19 cellular contexts compared by ENCODE assay signal in the genomic region with DNA sequence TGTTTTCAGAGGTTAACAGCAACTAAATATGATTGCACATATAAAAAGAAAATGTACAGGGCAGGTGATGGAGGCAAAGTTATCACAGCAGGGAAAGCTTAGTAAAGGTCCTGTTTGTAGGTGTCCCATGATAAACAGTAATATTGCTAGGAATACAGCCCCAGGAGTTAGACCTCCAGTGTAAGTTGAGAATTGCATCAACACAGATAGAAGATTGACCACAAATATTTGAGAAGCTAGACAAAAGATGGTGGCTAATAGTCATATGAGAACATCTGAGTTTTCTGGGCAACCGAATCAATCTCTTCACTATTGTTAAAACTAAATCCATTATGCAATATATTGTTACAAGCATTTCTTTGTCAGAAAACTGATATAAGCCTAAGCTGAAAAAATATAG.
"Had no signal": no experiment of that assay in that cellular context is flagged by ENCODE, and none has a peak within 500 bp of the region (broad histone marks: within the 10 kb centered on the region; RNA-seq: fewer than 3 reads in every experiment).

No MANE protein-coding gene starts in this region.

- H3K36me3 Mint-ChIP-seq: naive thymus-derived CD4-positive, alpha-beta T cell had no signal

- H3K36me3 ChIP-seq: left lung, upper lobe of left lung had no signal

- H3K27ac Mint-ChIP-seq: activated naive CD8-positive, alpha-beta T cell treated with anti-CD3 and anti-CD28 coated beads, Interleukin-2, amount 50 U/mL, for 24 hours; activated T-helper 17 cell treated with anti-CD3 and anti-CD28 coated beads, Interleukin-2, amount 50 U/mL, for 72 hours; naive thymus-derived CD4-positive, alpha-beta T cell; progenitor cell of endocrine pancreas had no signal

- H3K9me3 ChIP-seq: left lung, right atrium auricular region, testis, upper lobe of left lung had no signal

- H3K27me3 ChIP-seq: hepatocyte, left lung, right atrium auricular region, testis, upper lobe of left lung had no signal

- H3K4me3 Mint-ChIP-seq: activated naive CD8-positive, alpha-beta T cell treated with anti-CD3 and anti-CD28 coated beads, Interleukin-2, amount 50 U/mL, for 24 hours; activated T-helper 17 cell treated with anti-CD3 and anti-CD28 coated beads, Interleukin-2, amount 50 U/mL, for 72 hours; naive thymus-derived CD4-positive, alpha-beta T cell had no signal

- DNase-seq: activated CD4-positive, alpha-beta T cell treated with anti-CD3 and anti-CD28 coated beads for 1 hour; activated CD4-positive, alpha-beta T cell treated with anti-CD3 and anti-CD28 coated beads, Interleukin-2, amount 50 U/mL, for 48 hours; activated naive CD4-positive, alpha-beta T cell treated with Interleukin-2 at 50 U/mL for 16 hours; activated naive CD8-positive, alpha-beta T cell treated with anti-CD3 and anti-CD28 coated beads, Interleukin-2, amount 50 U/mL, for 24 hours; caudate nucleus; effector memory CD4-positive, alpha-beta T cell; left lung; mammary epithelial cell; naive thymus-derived CD4-positive, alpha-beta T cell; stimulated activated CD4-positive, alpha-beta T cell treated with anti-CD3 and anti-CD28 coated beads, Interleukin-4, amount 100 ng/mL, for 4 hours; stimulated activated CD8-positive, alpha-beta memory T cell treated with anti-CD3 and anti-CD28 coated beads, Interleukin-4, amount 100 ng/mL, for 48 hours; stimulated activated naive CD8-positive, alpha-beta T cell treated with anti-CD3 and anti-CD28 coated beads, Interleukin-15, Interleukin-2, amounts not matched to agents 100 U/mL and 50 U/mL, for 24 hours; testis; upper lobe of left lung had no signal

- H3K27ac ChIP-seq: hepatocyte, left lung, right atrium auricular region, skin epidermis, testis, upper lobe of left lung had no signal

- H3K4me3 ChIP-seq: hepatocyte, left lung, right atrium auricular region, skin epidermis, testis, upper lobe of left lung had no signal

- H3K27me3 Mint-ChIP-seq: activated naive CD8-positive, alpha-beta T cell treated with anti-CD3 and anti-CD28 coated beads, Interleukin-2, amount 50 U/mL, for 24 hours; activated T-helper 17 cell treated with anti-CD3 and anti-CD28 coated beads, Interleukin-2, amount 50 U/mL, for 72 hours; naive thymus-derived CD4-positive, alpha-beta T cell; progenitor cell of endocrine pancreas had no signal

- H3K4me1 Mint-ChIP-seq: activated naive CD8-positive, alpha-beta T cell treated with anti-CD3 and anti-CD28 coated beads, Interleukin-2, amount 50 U/mL, for 24 hours; activated T-helper 17 cell treated with anti-CD3 and anti-CD28 coated beads, Interleukin-2, amount 50 U/mL, for 72 hours; naive thymus-derived CD4-positive, alpha-beta T cell had no signal

- H3K4me1 ChIP-seq: left lung, right atrium auricular region, testis, upper lobe of left lung had no signal
